22 cellular contexts compared by ENCODE assay signal in the genomic region with DNA sequence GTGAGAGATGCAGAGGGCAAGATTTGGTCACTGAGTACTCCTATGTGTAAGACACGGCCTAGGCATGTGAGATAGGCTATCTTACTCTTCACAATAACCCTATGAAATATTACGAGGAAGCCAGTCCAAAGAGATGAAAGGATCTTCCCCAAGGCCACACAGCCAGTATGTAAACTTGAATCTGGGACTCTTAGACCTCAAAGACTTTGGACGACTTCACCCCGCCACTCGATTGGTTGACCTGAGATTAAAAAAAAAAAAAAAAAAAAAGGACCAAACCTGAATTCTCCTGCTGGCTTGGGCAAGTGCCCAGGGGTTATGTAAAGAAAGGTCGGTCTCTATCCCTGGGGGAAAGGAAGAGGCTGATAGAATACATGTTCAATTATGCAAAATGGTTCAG.
"Had no signal": no experiment of that assay in that cellular context is flagged by ENCODE, and none has a peak within 500 bp of the region (broad histone marks: within the 10 kb centered on the region; RNA-seq: fewer than 3 reads in every experiment).

No MANE protein-coding gene starts in this region.

- H3K27ac Mint-ChIP-seq: activated CD8-positive, alpha-beta memory T cell treated with anti-CD3 and anti-CD28 coated beads, Interleukin-2, amount 10 ng/mL, durations not matched to agents 7 days and 5 days; activated CD8-positive, alpha-beta T cell treated with anti-CD3 and anti-CD28 coated beads for 36 hours; activated naive CD4-positive, alpha-beta T cell treated with anti-CD3 and anti-CD28 coated beads, Interleukin-2, amount 50 U/mL, for 24 hours; type B pancreatic cell had no signal

- H3K36me3 ChIP-seq: brain microvascular endothelial cell, colonic mucosa had no signal

- H3K4me3 ChIP-seq: colonic mucosa, thoracic aorta, vagina had no signal

- H3K27me3 Mint-ChIP-seq: activated CD4-positive, alpha-beta T cell treated with anti-CD3 and anti-CD28 coated beads, Interleukin-2, amount 10 ng/mL, durations not matched to agents 7 days and 5 days; activated CD8-positive, alpha-beta memory T cell treated with anti-CD3 and anti-CD28 coated beads, Interleukin-2, amount 10 ng/mL, durations not matched to agents 7 days and 5 days; activated CD8-positive, alpha-beta T cell treated with anti-CD3 and anti-CD28 coated beads for 36 hours; activated naive CD4-positive, alpha-beta T cell treated with anti-CD3 and anti-CD28 coated beads, Interleukin-2, amount 50 U/mL, for 24 hours; stimulated activated naive B cell treated with anti-CD40 and anti-IgM and Interleukin-4, amounts not matched to agents 10 μg/mL and 1 μg/mL and 100 μg/mL, for 72 hours; T-cell had no signal

- DNase-seq: activated CD4-positive, alpha-beta T cell treated with anti-CD3 and anti-CD28 coated beads, Interleukin-2, amount 10 ng/mL, durations not matched to agents 7 days and 5 days; activated CD4-positive, CD25-positive, alpha-beta regulatory T cell treated with anti-CD3 and anti-CD28 coated beads, Interleukin-2, amount 50 U/mL, for 72 hours; activated CD8-positive, alpha-beta memory T cell treated with anti-CD3 and anti-CD28 coated beads, Interleukin-2, amount 10 ng/mL, durations not matched to agents 7 days and 5 days; activated CD8-positive, alpha-beta T cell treated with anti-CD3 and anti-CD28 coated beads for 36 hours; activated gamma-delta T cell; activated T-cell treated with anti-CD3 and anti-CD28 coated beads for 4 hours; aorta; brain microvascular endothelial cell; central memory CD4-positive, alpha-beta T cell; colonic mucosa; foreskin fibroblast; kidney glomerular epithelial cell; occipital lobe; small intestine; stimulated activated naive B cell treated with anti-CD40 and anti-IgM and Interleukin-4, amounts not matched to agents 10 μg/mL and 1 μg/mL and 100 μg/mL, for 72 hours; T-cell; WERI-Rb-1 had no signal

- H3K9me3 Mint-ChIP-seq: activated CD4-positive, alpha-beta T cell treated with anti-CD3 and anti-CD28 coated beads, Interleukin-2, amount 10 ng/mL, durations not matched to agents 7 days and 5 days; activated CD8-positive, alpha-beta T cell treated with anti-CD3 and anti-CD28 coated beads for 36 hours; activated naive CD4-positive, alpha-beta T cell treated with anti-CD3 and anti-CD28 coated beads, Interleukin-2, amount 50 U/mL, for 24 hours; neural crest cell; stimulated activated naive B cell treated with anti-CD40 and anti-IgM and Interleukin-4, amounts not matched to agents 10 μg/mL and 1 μg/mL and 100 μg/mL, for 72 hours; T-cell; type B pancreatic cell had no signal

- H3K4me1 ChIP-seq: colonic mucosa, vagina had no signal

- H3K27ac ChIP-seq: brain microvascular endothelial cell, colonic mucosa, thoracic aorta, vagina, WERI-Rb-1 had no signal

- ATAC-seq: activated CD8-positive, alpha-beta memory T cell treated with anti-CD3 and anti-CD28 coated beads, Interleukin-2, amount 10 ng/mL, durations not matched to agents 7 days and 5 days; activated CD8-positive, alpha-beta T cell treated with anti-CD3 and anti-CD28 coated beads for 36 hours; stimulated activated naive B cell treated with anti-CD40 and anti-IgM and Interleukin-4, amounts not matched to agents 10 μg/mL and 1 μg/mL and 100 μg/mL, for 72 hours; T-cell had no signal

- H3K27me3 ChIP-seq: colonic mucosa, vagina had no signal

- H3K4me1 Mint-ChIP-seq: activated CD4-positive, alpha-beta T cell treated with anti-CD3 and anti-CD28 coated beads, Interleukin-2, amount 10 ng/mL, durations not matched to agents 7 days and 5 days; activated CD8-positive, alpha-beta memory T cell treated with anti-CD3 and anti-CD28 coated beads, Interleukin-2, amount 10 ng/mL, durations not matched to agents 7 days and 5 days; stimulated activated naive B cell treated with anti-CD40 and anti-IgM and Interleukin-4, amounts not matched to agents 10 μg/mL and 1 μg/mL and 100 μg/mL, for 72 hours had no signal

- H3K4me3 Mint-ChIP-seq: activated CD4-positive, alpha-beta T cell treated with anti-CD3 and anti-CD28 coated beads, Interleukin-2, amount 10 ng/mL, durations not matched to agents 7 days and 5 days; activated CD8-positive, alpha-beta memory T cell treated with anti-CD3 and anti-CD28 coated beads, Interleukin-2, amount 10 ng/mL, durations not matched to agents 7 days and 5 days; activated CD8-positive, alpha-beta T cell treated with anti-CD3 and anti-CD28 coated beads for 36 hours; activated naive CD4-positive, alpha-beta T cell treated with anti-CD3 and anti-CD28 coated beads, Interleukin-2, amount 50 U/mL, for 24 hours; neural crest cell; stimulated activated naive B cell treated with anti-CD40 and anti-IgM and Interleukin-4, amounts not matched to agents 10 μg/mL and 1 μg/mL and 100 μg/mL, for 72 hours; T-cell; type B pancreatic cell had no signal

- H3K9me3 ChIP-seq: colonic mucosa, thoracic aorta, vagina had no signal
